8 cellular contexts compared by ENCODE assay signal in genomic region chr2:96867756-96868554, GRCh38. TPM values are rescaled to one million over a fixed set of nuclear protein-coding genes. Genes with fewer than 3 reads are reported as not detected.
A peak's percentile ranks its signal among the peaks of the same experiment; 100 is the strongest.
DNase-seq lines count a peak whose midpoint lies in the region; ATAC-seq, FAIRE-seq and TF ChIP-seq lines count a peak whose summit lies in the region.

No MANE protein-coding gene starts in this region.

- peak overlapping the region; percentile 23 to 62 (median 47) for H3K27ac Mint-ChIP-seq in IgD-negative memory B cell

- peak; percentile 49 for DNase-seq in astrocyte of the spinal cord (ENCODE audit: low read depth, low spot score)
- no peak for DNase-seq in HepG2 (ENCODE audit: low spot score)
- DNase-seq in dedifferentiated amniotic fluid mesenchymal stem cell (ENCODE audit: extremely low spot score): no peak
- no peak for DNase-seq in NCI-H446 (lab: John Stamatoyannopoulos, UW)
- no peak for DNase-seq in NCI-H446 treated with DMSO at 0.1 percent for 48 hours (lab: John Stamatoyannopoulos, UW)

- in situ Hi-C loops in astrocyte of the spinal cord (cut with HindIII; ENCODE audit: low sequenced_read_pairs) (no loop called here), HepG2 (cut with HindIII; ENCODE audit: extremely low pct_ligation_motif_present, low pct_unique_long_range_greater_than_20kb) (no loop called here)

- H3K27me3 ChIP-seq in HepG2 (ENCODE audit: control insufficient read depth in 1 of 2, insufficient read depth in 2 of 2, low read length in 2 of 2): peaks cover 0 to 15% of the 10 kb centered on the region in 2 experiments; a peak in 4 of 5 replicates

- peak overlapping the region; percentile 73 for H3K4me3 ChIP-seq in astrocyte of the spinal cord (ENCODE audit: low read depth, low read length)
- H3K4me3 ChIP-seq in HepG2 (replicated peaks in 1 of 3; ENCODE audit: insufficient read depth in 1 of 3, low read depth in 2 of 3, low read length in 3 of 3): peak overlapping the region; percentile 81 to 100 (median 93)

- peaks cover 34 to 44% of the 10 kb centered on the region in 2 experiments for H3K36me3 ChIP-seq in HepG2 (replicated peaks in 1 of 2; ENCODE audit: control insufficient read depth in 1 of 2, insufficient read depth in 2 of 2, low read length in 2 of 2)

- CTCF ChIA-PET in HepG2 (lab: Yijun Ruan, JAX; ENCODE audit: low intra/inter-chr PET ratio, low total read pairs): interaction anchor here (2.0 kb wide), 1 partner anchor 10 kb away, joined by 17 read pairs; the partner anchor contains the start of gene ANKRD39

- intact Hi-C loops in HepG2 (cut with micrococcal nuclease; ENCODE audit: unreplicated experiment): no loop called here

- BruUV-seq in HepG2 (replicated peaks; lab: Mats Ljungman, UMichigan): TSS peak; percentile 74

- peaks cover 21% of the 10 kb centered on the region for H3K27me3 Mint-ChIP-seq in IgD-negative memory B cell

- H3K9me3 ChIP-seq in HepG2 (ENCODE audit: low read length): no peaks in the 10 kb centered on the region

- no peak for TF ChIP-seq RAD21 in HepG2 (CRISPR knock-in tag; IDR thresholded peaks at IDR 0.05)

- peaks cover 2% of the 10 kb centered on the region for H3K36me3 Mint-ChIP-seq in IgD-negative memory B cell

- WGBS in HepG2 (ENCODE audit: low lambda C conversion rate): 12% methylated on average over 18 of the region's 27 CpGs

- H3K4me1 Mint-ChIP-seq in IgD-negative memory B cell: peaks cover 2 to 12% (median 3%) of the 10 kb centered on the region in 3 donors

- peak overlapping the region; percentile 76 to 91 (median 84) for H3K4me3 Mint-ChIP-seq in IgD-negative memory B cell

- FAIRE-seq in HepG2 (lab: Jason Lieb, UNC): no peak

- POLR2A ChIA-PET in HepG2 (lab: Yijun Ruan, JAX): interaction anchor here (0.7 to 5.9 kb wide), 16 partner anchors 10 to 607 kb away, joined by 3 to 152 read pairs (median 4); partner anchors contain the start of genes ANKRD23, ANKRD36, ANKRD39 and CNNM3

- H3K9ac ChIP-seq in HepG2 (ENCODE audit: insufficient read depth, low read depth, low read length): peak overlapping the region; percentile 98

- peak overlapping the region; percentile 96 for H3K27ac ChIP-seq in HepG2 (ENCODE audit: extremely low read length, insufficient read depth, low read length)
- peak overlapping the region; percentile 85 for H3K27ac ChIP-seq in temporal lobe (ENCODE audit: low read depth, low read length)

- no peak for TF ChIP-seq POLR2A in HepG2 (IDR thresholded peaks at IDR 0.05; ENCODE audit: insufficient read depth in 1 of 2, low read depth in 2 of 2, low read length in 2 of 2)

- peaks cover 23% of the 10 kb centered on the region for H3K79me2 ChIP-seq in HepG2 (ENCODE audit: insufficient read depth, low read length)

- H2AFZ ChIP-seq in HepG2 (ENCODE audit: low read length): no peak overlapping the region

- H3K4me2 ChIP-seq in HepG2 (ENCODE audit: low read depth, low read length): peak overlapping the region; percentile 92

- H4K20me1 ChIP-seq in HepG2 (ENCODE audit: insufficient read depth, low read length): no peaks in the 10 kb centered on the region

- no peak for TF ChIP-seq CTCF in astrocyte of the spinal cord (IDR thresholded peaks at IDR 0.05; ENCODE audit: low read depth, low read length)
- no peak for TF ChIP-seq CTCF in HepG2 (CRISPR knock-in tag; IDR thresholded peaks at IDR 0.05)

- TF ChIP-seq EP300 in HepG2 (IDR thresholded peaks at IDR 0.05; ENCODE audit: low read depth in 2 of 2, low read length in 2 of 2) (no peak), HepG2 (CRISPR knock-in tag; IDR thresholded peaks at IDR 0.05; ENCODE audit: borderline replicate concordance) (no peak)

- H3K4me1 ChIP-seq in HepG2 (ENCODE audit: insufficient read depth, low read length): peaks cover 39% of the 10 kb centered on the region

- ATAC-seq in GM18511 (IDR thresholded peaks at IDR 0.05; ENCODE audit: unreplicated experiment) (peak; percentile 19), HepG2 (peak; percentile 1; the same call in 2 of the 3 replicates)

- H3K9me3 Mint-ChIP-seq in IgD-negative memory B cell: no peaks in the 10 kb centered on the region

RNA-seq across cellular contexts. Expression of gene SEMA4C, which starts 1.9 kb away (rescaled TPM):
- polyA plus RNA-seq in IgD-negative memory B cell (0.58 TPM), HepG2 (2011; rRNA removed) (46.6 and 69.2 TPM in 2 replicates)
- total RNA-seq in HepG2 (2016; rRNA removed; fragmentation: Illumina TruSeq; extraction: Trizol) (11.3 and 25.9 TPM in 2 replicates), temporal lobe (42.8 TPM)
- 3.5 and 4.2 TPM in 2 replicates for total RNA-seq in HepG2 (2016; cell fraction: cytosol; rRNA removed; fragmentation: Illumina TruSeq; extraction: Trizol; ENCODE audit: low read depth)
- total RNA-seq in HepG2 (2016; cell fraction: insoluble cytoplasmic fraction; rRNA removed; fragmentation: Illumina TruSeq; extraction: Trizol): 8.4 and 25.7 TPM in 2 replicates
- total RNA-seq in HepG2 (2016; cell fraction: membrane; rRNA removed; fragmentation: Illumina TruSeq; extraction: Trizol): 10.9 and 11.4 TPM in 2 replicates
- total RNA-seq in HepG2 (2016; cell fraction: nucleus; rRNA removed; fragmentation: Illumina TruSeq; extraction: Trizol): 22.1 and 28.3 TPM in 2 replicates
- 33.4 and 47.8 TPM in 2 replicates for polyA plus RNA-seq in HepG2 (2011; cell fraction: cytosol; rRNA removed)
- 135 and 157 TPM in 2 replicates for polyA plus RNA-seq in HepG2 (2011; cell fraction: nucleus; rRNA removed)
- 27.3 and 39.4 TPM in 2 replicates for polyA plus RNA-seq in HepG2 (2012)
- 1.0 and 1.2 TPM in 2 replicates for polyA plus RNA-seq in HepG2 (2016; cell fraction: cytosol; fragmentation: Illumina TruSeq; extraction: Trizol; ENCODE audit: low read depth)
- polyA plus RNA-seq in HepG2 (2016; cell fraction: insoluble cytoplasmic fraction; fragmentation: Illumina TruSeq; extraction: Trizol; ENCODE audit: low read depth): 6.0 and 8.4 TPM in 2 replicates
- 3.1 and 3.2 TPM in 2 replicates for polyA plus RNA-seq in HepG2 (2016; cell fraction: membrane; fragmentation: Illumina TruSeq; extraction: Trizol; ENCODE audit: low read depth)
- polyA plus RNA-seq in HepG2 (2016; cell fraction: nucleus; fragmentation: Illumina TruSeq; extraction: Trizol; ENCODE audit: insufficient read depth, low read depth): 51.6 and 60.2 TPM in 2 replicates
- 29.1 and 175 TPM in 2 replicates for polyA minus RNA-seq in HepG2 (2011; rRNA and poly(A)+ RNA removed; ENCODE audit: low replicate concordance)
- polyA minus RNA-seq in HepG2 (2011; cell fraction: cytosol; rRNA and poly(A)+ RNA removed): 41.8 and 45.0 TPM in 2 replicates
- polyA minus RNA-seq in HepG2 (2011; cell fraction: nucleus; rRNA and poly(A)+ RNA removed): 25.8 and 31.7 TPM in 2 replicates

RNA-seq across cellular contexts. Expression of gene ANKRD39, which starts 10.1 kb away (rescaled TPM):
- polyA plus RNA-seq in IgD-negative memory B cell: 16.3 TPM
- total RNA-seq in HepG2 (2016; rRNA removed; fragmentation: Illumina TruSeq; extraction: Trizol): 23.2 and 26.7 TPM in 2 replicates
- 40.7 and 45.8 TPM in 2 replicates for total RNA-seq in HepG2 (2016; cell fraction: cytosol; rRNA removed; fragmentation: Illumina TruSeq; extraction: Trizol; ENCODE audit: low read depth)
- total RNA-seq in HepG2 (2016; cell fraction: insoluble cytoplasmic fraction; rRNA removed; fragmentation: Illumina TruSeq; extraction: Trizol): 26.3 and 27.1 TPM in 2 replicates
- total RNA-seq in HepG2 (2016; cell fraction: membrane; rRNA removed; fragmentation: Illumina TruSeq; extraction: Trizol): 37.4 and 41.3 TPM in 2 replicates
- 10.3 and 11.7 TPM in 2 replicates for total RNA-seq in HepG2 (2016; cell fraction: nucleus; rRNA removed; fragmentation: Illumina TruSeq; extraction: Trizol)
- polyA plus RNA-seq in HepG2 (2011; rRNA removed): 24.8 and 27.8 TPM in 2 replicates
- polyA plus RNA-seq in HepG2 (2011; cell fraction: cytosol; rRNA removed): 18.3 and 31.5 TPM in 2 replicates
- 24.2 and 29.2 TPM in 2 replicates for polyA plus RNA-seq in HepG2 (2011; cell fraction: nucleus; rRNA removed)
- polyA plus RNA-seq in HepG2 (2012): 14.6 and 20.3 TPM in 2 replicates
- 55.3 and 63.9 TPM in 2 replicates for polyA plus RNA-seq in HepG2 (2016; cell fraction: cytosol; fragmentation: Illumina TruSeq; extraction: Trizol; ENCODE audit: low read depth)
- 33.9 and 35.0 TPM in 2 replicates for polyA plus RNA-seq in HepG2 (2016; cell fraction: insoluble cytoplasmic fraction; fragmentation: Illumina TruSeq; extraction: Trizol; ENCODE audit: low read depth)
- 40.8 and 47.0 TPM in 2 replicates for polyA plus RNA-seq in HepG2 (2016; cell fraction: membrane; fragmentation: Illumina TruSeq; extraction: Trizol; ENCODE audit: low read depth)
- 23.0 and 24.9 TPM in 2 replicates for polyA plus RNA-seq in HepG2 (2016; cell fraction: nucleus; fragmentation: Illumina TruSeq; extraction: Trizol; ENCODE audit: insufficient read depth, low read depth)
- polyA minus RNA-seq in HepG2 (2011; rRNA and poly(A)+ RNA removed; ENCODE audit: low replicate concordance): 10.9 and 17.9 TPM in 2 replicates
- polyA minus RNA-seq in HepG2 (2011; cell fraction: cytosol; rRNA and poly(A)+ RNA removed): 4.6 and 5.6 TPM in 2 replicates
- 8.2 and 14.2 TPM in 2 replicates for polyA minus RNA-seq in HepG2 (2011; cell fraction: nucleus; rRNA and poly(A)+ RNA removed)
- 5.4 TPM for total RNA-seq in temporal lobe

RNA-seq across cellular contexts. Expression of gene ANKRD23, which starts 24.1 kb away (rescaled TPM):
- 1.3 TPM for polyA plus RNA-seq in IgD-negative memory B cell
- 0.35 and 1.5 TPM in 2 replicates for total RNA-seq in HepG2 (2016; rRNA removed; fragmentation: Illumina TruSeq; extraction: Trizol)
- total RNA-seq in HepG2 (2016; cell fraction: cytosol; rRNA removed; fragmentation: Illumina TruSeq; extraction: Trizol; ENCODE audit: low read depth): 0.35 and 0.51 TPM in 2 replicates
- 0.61 and 2.2 TPM in 2 replicates for total RNA-seq in HepG2 (2016; cell fraction: insoluble cytoplasmic fraction; rRNA removed; fragmentation: Illumina TruSeq; extraction: Trizol)
- total RNA-seq in HepG2 (2016; cell fraction: membrane; rRNA removed; fragmentation: Illumina TruSeq; extraction: Trizol): 0.77 and 0.90 TPM in 2 replicates
- total RNA-seq in HepG2 (2016; cell fraction: nucleus; rRNA removed; fragmentation: Illumina TruSeq; extraction: Trizol): 2.3 and 2.8 TPM in 2 replicates
- 1.6 and 2.7 TPM in 2 replicates for polyA plus RNA-seq in HepG2 (2011; rRNA removed)
- 0.71 and 0.90 TPM in 2 replicates for polyA plus RNA-seq in HepG2 (2011; cell fraction: cytosol; rRNA removed)
- 17.9 and 22.1 TPM in 2 replicates for polyA plus RNA-seq in HepG2 (2011; cell fraction: nucleus; rRNA removed)
- polyA plus RNA-seq in HepG2 (2012): 0.72 and 2.1 TPM in 2 replicates
- polyA plus RNA-seq in HepG2 (2016; cell fraction: cytosol; fragmentation: Illumina TruSeq; extraction: Trizol; ENCODE audit: low read depth): 0.47 and 0.50 TPM in 2 replicates
- 0.32 and 0.50 TPM in 2 replicates for polyA plus RNA-seq in HepG2 (2016; cell fraction: insoluble cytoplasmic fraction; fragmentation: Illumina TruSeq; extraction: Trizol; ENCODE audit: low read depth)
- 0.47 and 0.74 TPM in 2 replicates for polyA plus RNA-seq in HepG2 (2016; cell fraction: membrane; fragmentation: Illumina TruSeq; extraction: Trizol; ENCODE audit: low read depth)
- 9.2 and 10.4 TPM in 2 replicates for polyA plus RNA-seq in HepG2 (2016; cell fraction: nucleus; fragmentation: Illumina TruSeq; extraction: Trizol; ENCODE audit: insufficient read depth, low read depth)
- polyA minus RNA-seq in HepG2 (2011; rRNA and poly(A)+ RNA removed; ENCODE audit: low replicate concordance): 1.6 and 5.1 TPM in 2 replicates
- not detected in 2 replicates for polyA minus RNA-seq in HepG2 (2011; cell fraction: cytosol; rRNA and poly(A)+ RNA removed)
- 3.9 and 4.1 TPM in 2 replicates for polyA minus RNA-seq in HepG2 (2011; cell fraction: nucleus; rRNA and poly(A)+ RNA removed)
- 5.2 TPM for total RNA-seq in temporal lobe

RNA-seq across cellular contexts. Expression of gene CNNM3, which starts 51.9 kb away (rescaled TPM):
- polyA plus RNA-seq in IgD-negative memory B cell (3.5 TPM), HepG2 (2011; rRNA removed) (27.9 and 43.4 TPM in 2 replicates)
- total RNA-seq in HepG2 (2016; rRNA removed; fragmentation: Illumina TruSeq; extraction: Trizol) (8.4 and 21.2 TPM in 2 replicates), temporal lobe (19.2 TPM)
- total RNA-seq in HepG2 (2016; cell fraction: cytosol; rRNA removed; fragmentation: Illumina TruSeq; extraction: Trizol; ENCODE audit: low read depth): 5.5 and 5.9 TPM in 2 replicates
- total RNA-seq in HepG2 (2016; cell fraction: insoluble cytoplasmic fraction; rRNA removed; fragmentation: Illumina TruSeq; extraction: Trizol): 6.5 and 21.5 TPM in 2 replicates
- 8.5 and 9.2 TPM in 2 replicates for total RNA-seq in HepG2 (2016; cell fraction: membrane; rRNA removed; fragmentation: Illumina TruSeq; extraction: Trizol)
- 22.7 and 27.7 TPM in 2 replicates for total RNA-seq in HepG2 (2016; cell fraction: nucleus; rRNA removed; fragmentation: Illumina TruSeq; extraction: Trizol)
- 24.2 and 26.5 TPM in 2 replicates for polyA plus RNA-seq in HepG2 (2011; cell fraction: cytosol; rRNA removed)
- 68.4 and 71.2 TPM in 2 replicates for polyA plus RNA-seq in HepG2 (2011; cell fraction: nucleus; rRNA removed)
- polyA plus RNA-seq in HepG2 (2012): 35.8 and 38.5 TPM in 2 replicates
- 4.3 and 4.5 TPM in 2 replicates for polyA plus RNA-seq in HepG2 (2016; cell fraction: cytosol; fragmentation: Illumina TruSeq; extraction: Trizol; ENCODE audit: low read depth)
- polyA plus RNA-seq in HepG2 (2016; cell fraction: insoluble cytoplasmic fraction; fragmentation: Illumina TruSeq; extraction: Trizol; ENCODE audit: low read depth): 11.7 and 14.4 TPM in 2 replicates
- polyA plus RNA-seq in HepG2 (2016; cell fraction: membrane; fragmentation: Illumina TruSeq; extraction: Trizol; ENCODE audit: low read depth): 10.0 and 11.0 TPM in 2 replicates
- 48.6 and 52.0 TPM in 2 replicates for polyA plus RNA-seq in HepG2 (2016; cell fraction: nucleus; fragmentation: Illumina TruSeq; extraction: Trizol; ENCODE audit: insufficient read depth, low read depth)
- 49.9 and 152 TPM in 2 replicates for polyA minus RNA-seq in HepG2 (2011; rRNA and poly(A)+ RNA removed; ENCODE audit: low replicate concordance)
- polyA minus RNA-seq in HepG2 (2011; cell fraction: cytosol; rRNA and poly(A)+ RNA removed): 50.4 and 69.9 TPM in 2 replicates
- polyA minus RNA-seq in HepG2 (2011; cell fraction: nucleus; rRNA and poly(A)+ RNA removed): 56.1 and 70.2 TPM in 2 replicates
